Comparison of ENCODE assay signal across 21 cellular contexts in the genomic region with DNA sequence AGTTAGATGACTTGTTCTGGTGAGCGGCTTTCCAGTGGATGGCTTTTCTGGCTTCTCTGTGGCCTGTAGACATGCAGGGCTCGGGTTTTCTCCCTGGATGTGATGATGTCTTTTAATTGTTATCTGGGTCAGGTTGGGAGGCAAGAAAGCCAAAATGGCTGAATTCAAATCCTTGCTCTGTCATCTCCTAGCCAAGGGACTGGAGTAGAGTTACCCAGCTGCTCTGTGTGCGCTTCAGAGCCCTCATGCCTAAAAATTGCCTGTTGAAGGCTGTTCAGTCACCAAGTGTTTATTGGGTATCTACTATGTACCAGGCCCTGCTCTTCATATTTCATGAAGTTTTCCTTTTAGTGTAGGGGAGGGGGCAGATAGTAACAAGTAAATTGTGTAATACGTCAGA.
"Had no signal": no experiment of that assay in that cellular context is flagged by ENCODE, and none has a peak within 500 bp of the region (broad histone marks: within the 10 kb centered on the region; RNA-seq: fewer than 3 reads in every experiment).

No MANE protein-coding gene starts in this region.

- H3K9me3 Mint-ChIP-seq: activated naive CD8-positive, alpha-beta T cell treated with anti-CD3 and anti-CD28 coated beads, Interleukin-2, amount 10 ng/mL, durations not matched to agents 7 days and 5 days; T-helper 2 cell treated with Interferon-gamma antibody and Interleukin-4, amounts not matched to agents 5 μg/mL and 100 μg/mL, for 36 hours had no signal

- H3K4me3 ChIP-seq: cardiac muscle cell, hepatocyte, thyroid gland had no signal

- H3K27ac ChIP-seq: cardiac muscle cell, foreskin keratinocyte, hepatocyte, thyroid gland, WERI-Rb-1 had no signal

- H3K4me1 ChIP-seq: foreskin keratinocyte had no signal

- H3K36me3 ChIP-seq: cardiac muscle cell, thyroid gland had no signal

- DNase-seq: activated CD4-positive, alpha-beta T cell treated with anti-CD3 and anti-CD28 coated beads for 1 hour; activated CD8-positive, alpha-beta memory T cell treated with anti-CD3 and anti-CD28 coated beads, Interleukin-2, amount 50 U/mL, for 48 hours; activated naive CD4-positive, alpha-beta T cell treated with Interleukin-2 at 50 U/mL for 16 hours; activated naive CD8-positive, alpha-beta T cell treated with anti-CD3 and anti-CD28 coated beads, Interleukin-2, amount 10 ng/mL, durations not matched to agents 7 days and 5 days; activated T-cell treated with anti-CD3 and anti-CD28 coated beads, Interleukin-2, amount 50 U/mL, for 48 hours; cortex of kidney; foreskin keratinocyte; left ventricle myocardium superior; mammary epithelial cell; stimulated activated CD4-positive, alpha-beta T cell treated with anti-CD3 and anti-CD28 coated beads, Interleukin-4, amount 100 ng/mL, for 24 hours; stimulated activated naive CD8-positive, alpha-beta T cell treated with anti-CD3 and anti-CD28 coated beads, Interleukin-15, Interleukin-2, amounts not matched to agents 100 U/mL and 50 U/mL, for 24 hours; substantia nigra; thyroid gland; WERI-Rb-1 had no signal

- H3K27me3 Mint-ChIP-seq: activated naive CD8-positive, alpha-beta T cell treated with anti-CD3 and anti-CD28 coated beads, Interleukin-2, amount 10 ng/mL, durations not matched to agents 7 days and 5 days had no signal

- H3K4me3 Mint-ChIP-seq: activated naive CD8-positive, alpha-beta T cell treated with anti-CD3 and anti-CD28 coated beads, Interleukin-2, amount 10 ng/mL, durations not matched to agents 7 days and 5 days; T-helper 2 cell treated with Interferon-gamma antibody and Interleukin-4, amounts not matched to agents 5 μg/mL and 100 μg/mL, for 36 hours had no signal

- H3K27ac Mint-ChIP-seq: activated naive CD8-positive, alpha-beta T cell treated with anti-CD3 and anti-CD28 coated beads, Interleukin-2, amount 10 ng/mL, durations not matched to agents 7 days and 5 days; T-helper 2 cell treated with Interferon-gamma antibody and Interleukin-4, amounts not matched to agents 5 μg/mL and 100 μg/mL, for 36 hours had no signal

- H3K9me3 ChIP-seq: thyroid gland had no signal

- H2AFZ ChIP-seq: hepatocyte had no signal

- H3K4me2 ChIP-seq: hepatocyte had no signal

- H3K27me3 ChIP-seq: cardiac muscle cell, foreskin keratinocyte, hepatocyte, thyroid gland had no signal

- FAIRE-seq: endometrium, islet of Langerhans, TTC549 had no signal

- ATAC-seq: left ventricle myocardium superior, SK-N-SH treated with all-trans-retinoic acid at 6 μM for 48 hours had no signal
